3 cellular contexts compared by ENCODE assay signal in the genomic region with DNA sequence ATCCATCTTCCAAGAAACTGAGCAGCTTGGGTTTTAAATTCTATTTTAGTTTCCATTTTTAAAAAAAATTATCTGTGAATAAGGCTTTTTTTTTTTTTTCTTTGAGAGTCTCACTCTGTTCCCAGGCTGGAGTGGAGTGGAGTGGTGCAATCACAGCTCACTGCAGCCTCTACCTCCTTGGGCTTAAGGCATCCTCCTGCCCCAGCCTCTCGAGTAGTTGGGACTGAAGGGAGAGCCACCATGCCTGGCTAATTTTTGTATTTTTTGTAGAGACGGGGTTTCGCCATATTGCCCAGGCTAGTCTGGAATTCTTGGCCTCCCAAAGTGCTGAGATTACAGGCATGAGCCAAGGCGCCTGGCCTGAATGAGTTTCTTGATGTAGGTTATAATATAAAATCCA.
TF ChIP-seq lines count a peak whose summit lies in the region.

No MANE protein-coding gene starts in this region.

TF ChIP-seq in SK-N-SH, 30 proteins besides CTCF, POLR2A, EP300 and RAD21:
- no peak for TF ChIP-seq NFIC (IDR thresholded peaks at IDR 0.05; ENCODE audit: borderline replicate concordance)
- TF ChIP-seq, protein P1, sequence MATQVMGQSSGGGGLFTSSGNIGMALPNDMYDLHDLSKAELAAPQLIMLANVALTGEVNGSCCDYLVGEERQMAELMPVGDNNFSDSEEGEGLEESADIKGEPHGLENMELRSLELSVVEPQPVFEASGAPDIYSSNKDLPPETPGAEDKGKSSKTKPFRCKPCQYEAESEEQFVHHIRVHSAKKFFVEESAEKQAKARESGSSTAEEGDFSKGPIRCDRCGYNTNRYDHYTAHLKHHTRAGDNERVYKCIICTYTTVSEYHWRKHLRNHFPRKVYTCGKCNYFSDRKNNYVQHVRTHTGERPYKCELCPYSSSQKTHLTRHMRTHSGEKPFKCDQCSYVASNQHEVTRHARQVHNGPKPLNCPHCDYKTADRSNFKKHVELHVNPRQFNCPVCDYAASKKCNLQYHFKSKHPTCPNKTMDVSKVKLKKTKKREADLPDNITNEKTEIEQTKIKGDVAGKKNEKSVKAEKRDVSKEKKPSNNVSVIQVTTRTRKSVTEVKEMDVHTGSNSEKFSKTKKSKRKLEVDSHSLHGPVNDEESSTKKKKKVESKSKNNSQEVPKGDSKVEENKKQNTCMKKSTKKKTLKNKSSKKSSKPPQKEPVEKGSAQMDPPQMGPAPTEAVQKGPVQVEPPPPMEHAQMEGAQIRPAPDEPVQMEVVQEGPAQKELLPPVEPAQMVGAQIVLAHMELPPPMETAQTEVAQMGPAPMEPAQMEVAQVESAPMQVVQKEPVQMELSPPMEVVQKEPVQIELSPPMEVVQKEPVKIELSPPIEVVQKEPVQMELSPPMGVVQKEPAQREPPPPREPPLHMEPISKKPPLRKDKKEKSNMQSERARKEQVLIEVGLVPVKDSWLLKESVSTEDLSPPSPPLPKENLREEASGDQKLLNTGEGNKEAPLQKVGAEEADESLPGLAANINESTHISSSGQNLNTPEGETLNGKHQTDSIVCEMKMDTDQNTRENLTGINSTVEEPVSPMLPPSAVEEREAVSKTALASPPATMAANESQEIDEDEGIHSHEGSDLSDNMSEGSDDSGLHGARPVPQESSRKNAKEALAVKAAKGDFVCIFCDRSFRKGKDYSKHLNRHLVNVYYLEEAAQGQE (IDR thresholded peaks at IDR 0.05; ENCODE audit: low read depth, low read length): no peak
- TF ChIP-seq, protein P2, sequence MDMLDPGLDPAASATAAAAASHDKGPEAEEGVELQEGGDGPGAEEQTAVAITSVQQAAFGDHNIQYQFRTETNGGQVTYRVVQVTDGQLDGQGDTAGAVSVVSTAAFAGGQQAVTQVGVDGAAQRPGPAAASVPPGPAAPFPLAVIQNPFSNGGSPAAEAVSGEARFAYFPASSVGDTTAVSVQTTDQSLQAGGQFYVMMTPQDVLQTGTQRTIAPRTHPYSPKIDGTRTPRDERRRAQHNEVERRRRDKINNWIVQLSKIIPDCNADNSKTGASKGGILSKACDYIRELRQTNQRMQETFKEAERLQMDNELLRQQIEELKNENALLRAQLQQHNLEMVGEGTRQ (IDR thresholded peaks at IDR 0.05; ENCODE audit: borderline replicate concordance, low read depth, low read length): no peak
- TF ChIP-seq JUND (IDR thresholded peaks at IDR 0.05): no peak
- no peak for TF ChIP-seq TEAD4 (IDR thresholded peaks at IDR 0.05; ENCODE audit: borderline replicate concordance, insufficient read depth)
- no peak for TF ChIP-seq GABPA (IDR thresholded peaks at IDR 0.05; ENCODE audit: low read depth)
- TF ChIP-seq ELF1 (IDR thresholded peaks at IDR 0.05): no peak
- TF ChIP-seq POLR2AphosphoS5 (IDR thresholded peaks at IDR 0.05; ENCODE audit: low read depth, low read length): no peak
- TF ChIP-seq, protein P3, sequence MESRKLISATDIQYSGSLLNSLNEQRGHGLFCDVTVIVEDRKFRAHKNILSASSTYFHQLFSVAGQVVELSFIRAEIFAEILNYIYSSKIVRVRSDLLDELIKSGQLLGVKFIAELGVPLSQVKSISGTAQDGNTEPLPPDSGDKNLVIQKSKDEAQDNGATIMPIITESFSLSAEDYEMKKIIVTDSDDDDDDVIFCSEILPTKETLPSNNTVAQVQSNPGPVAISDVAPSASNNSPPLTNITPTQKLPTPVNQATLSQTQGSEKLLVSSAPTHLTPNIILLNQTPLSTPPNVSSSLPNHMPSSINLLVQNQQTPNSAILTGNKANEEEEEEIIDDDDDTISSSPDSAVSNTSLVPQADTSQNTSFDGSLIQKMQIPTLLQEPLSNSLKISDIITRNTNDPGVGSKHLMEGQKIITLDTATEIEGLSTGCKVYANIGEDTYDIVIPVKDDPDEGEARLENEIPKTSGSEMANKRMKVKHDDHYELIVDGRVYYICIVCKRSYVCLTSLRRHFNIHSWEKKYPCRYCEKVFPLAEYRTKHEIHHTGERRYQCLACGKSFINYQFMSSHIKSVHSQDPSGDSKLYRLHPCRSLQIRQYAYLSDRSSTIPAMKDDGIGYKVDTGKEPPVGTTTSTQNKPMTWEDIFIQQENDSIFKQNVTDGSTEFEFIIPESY (IDR thresholded peaks at IDR 0.05; ENCODE audit: borderline replicate concordance, low read depth): no peak
- no peak for TF ChIP-seq TCF12 (IDR thresholded peaks at IDR 0.05)
TF ChIP-seq in SK-N-SH: peak in this region for 0.

TF ChIP-seq in SK-N-SH treated with all-trans-retinoic acid at 6 μM for 48 hours, 23 proteins besides CTCF, POLR2A, EP300 and RAD21 (continues in another document):
- TF ChIP-seq, protein P4, sequence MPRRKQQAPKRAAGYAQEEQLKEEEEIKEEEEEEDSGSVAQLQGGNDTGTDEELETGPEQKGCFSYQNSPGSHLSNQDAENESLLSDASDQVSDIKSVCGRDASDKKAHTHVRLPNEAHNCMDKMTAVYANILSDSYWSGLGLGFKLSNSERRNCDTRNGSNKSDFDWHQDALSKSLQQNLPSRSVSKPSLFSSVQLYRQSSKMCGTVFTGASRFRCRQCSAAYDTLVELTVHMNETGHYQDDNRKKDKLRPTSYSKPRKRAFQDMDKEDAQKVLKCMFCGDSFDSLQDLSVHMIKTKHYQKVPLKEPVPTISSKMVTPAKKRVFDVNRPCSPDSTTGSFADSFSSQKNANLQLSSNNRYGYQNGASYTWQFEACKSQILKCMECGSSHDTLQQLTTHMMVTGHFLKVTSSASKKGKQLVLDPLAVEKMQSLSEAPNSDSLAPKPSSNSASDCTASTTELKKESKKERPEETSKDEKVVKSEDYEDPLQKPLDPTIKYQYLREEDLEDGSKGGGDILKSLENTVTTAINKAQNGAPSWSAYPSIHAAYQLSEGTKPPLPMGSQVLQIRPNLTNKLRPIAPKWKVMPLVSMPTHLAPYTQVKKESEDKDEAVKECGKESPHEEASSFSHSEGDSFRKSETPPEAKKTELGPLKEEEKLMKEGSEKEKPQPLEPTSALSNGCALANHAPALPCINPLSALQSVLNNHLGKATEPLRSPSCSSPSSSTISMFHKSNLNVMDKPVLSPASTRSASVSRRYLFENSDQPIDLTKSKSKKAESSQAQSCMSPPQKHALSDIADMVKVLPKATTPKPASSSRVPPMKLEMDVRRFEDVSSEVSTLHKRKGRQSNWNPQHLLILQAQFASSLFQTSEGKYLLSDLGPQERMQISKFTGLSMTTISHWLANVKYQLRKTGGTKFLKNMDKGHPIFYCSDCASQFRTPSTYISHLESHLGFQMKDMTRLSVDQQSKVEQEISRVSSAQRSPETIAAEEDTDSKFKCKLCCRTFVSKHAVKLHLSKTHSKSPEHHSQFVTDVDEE (CRISPR knock-in tag; IDR thresholded peaks at IDR 0.05): no peak
- TF ChIP-seq, protein P5, sequence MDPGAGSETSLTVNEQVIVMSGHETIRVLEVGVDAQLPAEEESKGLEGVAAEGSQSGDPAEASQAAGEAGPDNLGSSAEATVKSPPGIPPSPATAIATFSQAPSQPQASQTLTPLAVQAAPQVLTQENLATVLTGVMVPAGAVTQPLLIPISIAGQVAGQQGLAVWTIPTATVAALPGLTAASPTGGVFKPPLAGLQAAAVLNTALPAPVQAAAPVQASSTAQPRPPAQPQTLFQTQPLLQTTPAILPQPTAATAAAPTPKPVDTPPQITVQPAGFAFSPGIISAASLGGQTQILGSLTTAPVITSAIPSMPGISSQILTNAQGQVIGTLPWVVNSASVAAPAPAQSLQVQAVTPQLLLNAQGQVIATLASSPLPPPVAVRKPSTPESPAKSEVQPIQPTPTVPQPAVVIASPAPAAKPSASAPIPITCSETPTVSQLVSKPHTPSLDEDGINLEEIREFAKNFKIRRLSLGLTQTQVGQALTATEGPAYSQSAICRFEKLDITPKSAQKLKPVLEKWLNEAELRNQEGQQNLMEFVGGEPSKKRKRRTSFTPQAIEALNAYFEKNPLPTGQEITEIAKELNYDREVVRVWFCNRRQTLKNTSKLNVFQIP (CRISPR knock-in tag; IDR thresholded peaks at IDR 0.05; ENCODE audit: borderline replicate concordance, low read depth): no peak
- no peak for TF ChIP-seq ZFP30 (CRISPR knock-in tag; IDR thresholded peaks at IDR 0.05)
- no peak for TF ChIP-seq ISL1 (CRISPR knock-in tag; IDR thresholded peaks at IDR 0.05)
- TF ChIP-seq ZNF8 (CRISPR knock-in tag; IDR thresholded peaks at IDR 0.05): no peak
- TF ChIP-seq SNAI2 (CRISPR knock-in tag; IDR thresholded peaks at IDR 0.05): no peak
- TF ChIP-seq ZNF70 (CRISPR knock-in tag; IDR thresholded peaks at IDR 0.05): no peak
- no peak for TF ChIP-seq ARNTL (CRISPR knock-in tag; IDR thresholded peaks at IDR 0.05; ENCODE audit: borderline replicate concordance, low read depth)
- no peak for TF ChIP-seq GLIS3 (CRISPR knock-in tag; IDR thresholded peaks at IDR 0.05)
- TF ChIP-seq ZNF565 (CRISPR knock-in tag; conservative IDR thresholded peaks at IDR 0.05; ENCODE audit: low read depth): no peak
- TF ChIP-seq, protein P6, sequence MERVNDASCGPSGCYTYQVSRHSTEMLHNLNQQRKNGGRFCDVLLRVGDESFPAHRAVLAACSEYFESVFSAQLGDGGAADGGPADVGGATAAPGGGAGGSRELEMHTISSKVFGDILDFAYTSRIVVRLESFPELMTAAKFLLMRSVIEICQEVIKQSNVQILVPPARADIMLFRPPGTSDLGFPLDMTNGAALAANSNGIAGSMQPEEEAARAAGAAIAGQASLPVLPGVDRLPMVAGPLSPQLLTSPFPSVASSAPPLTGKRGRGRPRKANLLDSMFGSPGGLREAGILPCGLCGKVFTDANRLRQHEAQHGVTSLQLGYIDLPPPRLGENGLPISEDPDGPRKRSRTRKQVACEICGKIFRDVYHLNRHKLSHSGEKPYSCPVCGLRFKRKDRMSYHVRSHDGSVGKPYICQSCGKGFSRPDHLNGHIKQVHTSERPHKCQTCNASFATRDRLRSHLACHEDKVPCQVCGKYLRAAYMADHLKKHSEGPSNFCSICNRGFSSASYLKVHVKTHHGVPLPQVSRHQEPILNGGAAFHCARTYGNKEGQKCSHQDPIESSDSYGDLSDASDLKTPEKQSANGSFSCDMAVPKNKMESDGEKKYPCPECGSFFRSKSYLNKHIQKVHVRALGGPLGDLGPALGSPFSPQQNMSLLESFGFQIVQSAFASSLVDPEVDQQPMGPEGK (CRISPR knock-in tag; IDR thresholded peaks at IDR 0.05; ENCODE audit: borderline replicate concordance): no peak
- no peak for TF ChIP-seq PPARA (CRISPR knock-in tag; IDR thresholded peaks at IDR 0.05; ENCODE audit: borderline replicate concordance)
- TF ChIP-seq ZC3H10 (CRISPR knock-in tag; IDR thresholded peaks at IDR 0.05): no peak

TF ChIP-seq in endothelial cell of umbilical vein, 7 proteins besides CTCF, POLR2A, EP300 and RAD21:
- TF ChIP-seq, protein P7, sequence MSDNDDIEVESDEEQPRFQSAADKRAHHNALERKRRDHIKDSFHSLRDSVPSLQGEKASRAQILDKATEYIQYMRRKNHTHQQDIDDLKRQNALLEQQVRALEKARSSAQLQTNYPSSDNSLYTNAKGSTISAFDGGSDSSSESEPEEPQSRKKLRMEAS (IDR thresholded peaks at IDR 0.05; ENCODE audit: insufficient read depth, insufficient read length): no peak
- no peak for TF ChIP-seq POLR2AphosphoS5 (IDR thresholded peaks at IDR 0.05; ENCODE audit: insufficient read depth, low read depth, low read length)
- no peak for TF ChIP-seq JUN (IDR thresholded peaks at IDR 0.05; ENCODE audit: borderline replicate concordance, insufficient read depth, insufficient read length, low read depth)
- no peak for TF ChIP-seq GATA2 (IDR thresholded peaks at IDR 0.05; ENCODE audit: insufficient read depth, insufficient read length, low read depth, low read length)
- TF ChIP-seq FOS (IDR thresholded peaks at IDR 0.05; ENCODE audit: borderline replicate concordance, insufficient read depth, low read length): no peak
- no peak for TF ChIP-seq EZH2 (IDR thresholded peaks at IDR 0.05; ENCODE audit: borderline replicate concordance, low read depth, low read length, severe bottlenecking)
- no peak for TF ChIP-seq MYC (IDR thresholded peaks at IDR 0.05; ENCODE audit: low read depth, low read length)
